Comparison of ENCODE assay signal across 8 cellular contexts in the genomic region with DNA sequence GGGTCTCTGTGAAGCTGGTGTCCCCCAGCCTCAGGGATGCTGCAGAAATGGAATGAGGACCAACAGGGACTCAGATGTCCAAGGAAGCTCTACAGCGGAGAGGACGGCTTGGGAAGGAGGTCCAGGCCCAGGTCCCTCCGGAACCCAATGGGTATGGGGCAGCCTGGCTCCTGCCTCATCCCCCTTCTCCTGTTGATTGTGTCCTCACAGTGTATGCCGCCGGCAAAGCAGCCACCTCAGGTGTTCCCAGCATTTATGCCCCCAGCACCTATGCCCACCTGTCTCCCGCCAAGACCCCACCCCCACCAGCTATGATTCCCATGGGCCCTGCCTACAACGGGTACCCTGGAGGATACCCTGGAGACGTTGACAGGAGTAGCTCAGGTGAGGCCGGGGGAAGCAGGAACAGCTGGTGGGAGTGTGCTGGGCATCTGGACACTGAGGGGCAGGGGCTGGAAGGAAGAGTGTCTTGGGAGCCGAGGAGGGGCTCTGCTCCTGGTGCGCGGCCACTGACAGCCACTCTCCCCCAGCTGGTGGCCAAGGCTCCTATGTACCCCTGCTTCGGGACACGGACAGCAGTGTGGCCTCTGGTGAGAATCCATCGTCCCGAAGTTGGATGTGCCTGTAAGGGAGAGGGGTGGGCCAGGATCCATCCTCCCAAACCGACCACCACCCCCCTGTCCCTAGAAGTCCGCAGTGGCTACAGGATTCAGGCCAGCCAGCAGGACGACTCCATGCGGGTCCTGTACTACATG. TPM values are rescaled to one million over a fixed set of nuclear protein-coding genes. Genes with fewer than 3 reads are reported as not detected.
DNase-seq lines count a peak whose midpoint lies in the region; ATAC-seq lines count a peak whose summit lies in the region.

No MANE protein-coding gene starts in this region.

- H3K36me3 Mint-ChIP-seq in activated T-cell treated with anti-CD3 and anti-CD28 coated beads, Interleukin-2, amount 50 U/mL, for 4 hours (ENCODE audit: insufficient read depth): peaks cover 13% of the 10 kb centered on the region

- H3K4me1 ChIP-seq in HAP-1: peaks cover 4% of the 10 kb centered on the region

- H3K9me3 Mint-ChIP-seq in activated T-cell treated with anti-CD3 and anti-CD28 coated beads, Interleukin-2, amount 50 U/mL, for 4 hours: no peaks in the 10 kb centered on the region

- no peaks in the 10 kb centered on the region for H3K9me3 ChIP-seq in HAP-1

- in situ Hi-C loops in HAP-1 (cut with MboI; ENCODE audit: low sequenced_read_pairs): no loop called here

- peak overlapping the region; percentile 79 for H3K4me3 Mint-ChIP-seq in activated T-cell treated with anti-CD3 and anti-CD28 coated beads, Interleukin-2, amount 50 U/mL, for 4 hours

- H3K4me1 Mint-ChIP-seq in activated T-cell treated with anti-CD3 and anti-CD28 coated beads, Interleukin-2, amount 50 U/mL, for 4 hours (ENCODE audit: low read depth): peaks cover 27% of the 10 kb centered on the region

- peaks cover 62% of the 10 kb centered on the region for H3K36me3 ChIP-seq in HAP-1 (replicated peaks)

- DNase-seq in HAP-1 (ENCODE audit: low spot score in 2 of 2) (peak in 1 of 2 experiments; percentile 16), left cardiac atrium (peak; percentile 23), pons (ENCODE audit: low spot score) (no peak)
- no peak for DNase-seq in activated T-cell treated with anti-CD3 and anti-CD28 coated beads, Interleukin-2, amount 50 U/mL, for 4 hours

- no peaks in the 10 kb centered on the region for H3K27me3 ChIP-seq in HAP-1 (ENCODE audit: low read depth)

- H3K4me3 ChIP-seq in HAP-1 (peak overlapping the region; percentile 69), skin epidermis (peak overlapping the region in 5 of 7 experiments; percentile 51 to 95 (median 72))

- no peaks in the 10 kb centered on the region for H3K27me3 Mint-ChIP-seq in activated T-cell treated with anti-CD3 and anti-CD28 coated beads, Interleukin-2, amount 50 U/mL, for 4 hours (ENCODE audit: low read depth)

- intact Hi-C loops in left cardiac atrium (cut with DNase I): loop anchor here in 1 of 2 donors (5.0 kb wide), 1 partner anchor 124 kb away; the partner anchor contains the start of gene FXYD7

- no peak for ATAC-seq in activated T-cell treated with anti-CD3 and anti-CD28 coated beads, Interleukin-2, amount 50 U/mL, for 4 hours
- ATAC-seq in left cardiac atrium (no peak), HG03439 (IDR thresholded peaks at IDR 0.05; ENCODE audit: unreplicated experiment) (no peak), GM21528 (IDR thresholded peaks at IDR 0.05; ENCODE audit: low FRiP score, unreplicated experiment) (no peak), HG03342 (IDR thresholded peaks at IDR 0.05; ENCODE audit: unreplicated experiment) (no peak)

- peak overlapping the region in 14 of 21 experiments; percentile 3 to 98 (median 94) for H3K27ac ChIP-seq in skin epidermis

RNA-seq across cellular contexts. Expression of gene USF2, which starts 2.4 kb away (rescaled TPM):
- 100 to 1,000 TPM; 130 to 145 (median 144) TPM for total RNA-seq in activated T-cell treated with anti-CD3 and anti-CD28 coated beads, Interleukin-2, amount 50 U/mL, for 4 hours
- total RNA-seq in left cardiac atrium: 100 to 1,000 TPM; 130 to 147 TPM

RNA-seq across cellular contexts. Expression of gene HAMP, which starts 16.0 kb away (rescaled TPM):
- under 1 TPM; 0.58 to 0.81 (median 0.60) TPM for total RNA-seq in activated T-cell treated with anti-CD3 and anti-CD28 coated beads, Interleukin-2, amount 50 U/mL, for 4 hours
- total RNA-seq in left cardiac atrium: 1 to 10 TPM in 1 of 2 donors, under 1 TPM in 1; 0.41 to 7.6 TPM

RNA-seq across cellular contexts. Expression of gene LSR, which starts 17.5 kb away (rescaled TPM):
- total RNA-seq in activated T-cell treated with anti-CD3 and anti-CD28 coated beads, Interleukin-2, amount 50 U/mL, for 4 hours: 10 to 100 TPM; 14.0 to 18.7 (median 17.1) TPM
- 1 to 10 TPM; 7.5 to 7.6 TPM for total RNA-seq in left cardiac atrium

RNA-seq across cellular contexts. Expression of gene MAG, which starts 25.6 kb away (rescaled TPM):
- under 1 TPM in 1 of 3 donors, not detected in 2; 0.29 TPM for total RNA-seq in activated T-cell treated with anti-CD3 and anti-CD28 coated beads, Interleukin-2, amount 50 U/mL, for 4 hours
- not detected for total RNA-seq in left cardiac atrium

RNA-seq across cellular contexts. Expression of gene FAM187B, which starts 37.8 kb away (rescaled TPM):
- not detected for total RNA-seq in activated T-cell treated with anti-CD3 and anti-CD28 coated beads, Interleukin-2, amount 50 U/mL, for 4 hours
- total RNA-seq in left cardiac atrium: not detected
